ENCODE assay signal across 9 cellular contexts in genomic region chr17:44219126-44219635, GRCh38. TPM values are rescaled to one million over a fixed set of nuclear protein-coding genes. Genes with fewer than 3 reads are reported as not detected.
DNase-seq lines count a peak whose midpoint lies in the region; ATAC-seq and TF ChIP-seq lines count a peak whose summit lies in the region.
"Had no signal": no experiment of that assay in that cellular context is flagged by ENCODE, and none has a peak within 500 bp of the region (broad histone marks: within the 10 kb centered on the region; RNA-seq: fewer than 3 reads in every experiment).

No MANE protein-coding gene starts in this region.

- 0% methylated on average over 79 of the region's 79 CpGs for WGBS in ectodermal cell, 2 experiments

- peaks cover 14% of the 10 kb centered on the region for H3K4me1 ChIP-seq in ectodermal cell (ENCODE audit: control insufficient read depth, insufficient read depth, low read length)

- TF ChIP-seq CTCF in HFF-Myc (IDR thresholded peaks at IDR 0.05; ENCODE audit: low read depth, low read length, missing control alignments): no peak

- peak; percentile 39 for ATAC-seq in stimulated activated naive CD8-positive, alpha-beta T cell treated with anti-CD3 and anti-CD28 coated beads, Interleukin-15, Interleukin-2, amounts not matched to agents 100 U/mL and 50 U/mL, for 24 hours

- H3K36me3 ChIP-seq in ectodermal cell (ENCODE audit: control insufficient read depth, insufficient read depth, low read length): peaks cover 24% of the 10 kb centered on the region

- peak overlapping the region; percentile 89 for H3K27ac ChIP-seq in ectodermal cell (ENCODE audit: insufficient read depth, low read depth, low read length, poor library complexity, severe bottlenecking)

- H3K27me3 ChIP-seq in ectodermal cell (ENCODE audit: control insufficient read depth, insufficient read depth, low read length, poor library complexity, severe bottlenecking): no peaks in the 10 kb centered on the region

- DNase-seq in NCI-H524 (lab: John Stamatoyannopoulos, UW) (peak; percentile 49 to 65), NCI-H524 treated with DMSO at 0.1 percent for 48 hours (lab: John Stamatoyannopoulos, UW) (no peak), HFF-Myc (ENCODE audit: extremely low read depth, low read depth) (no peak), NCI-H1105 (lab: John Stamatoyannopoulos, UW) (peak; percentile 41), mesenteric fat pad (ENCODE audit: low spot score) (peak; percentile 92)
- peak; percentile 81 for DNase-seq in activated CD4-positive, alpha-beta T cell treated with anti-CD3 and anti-CD28 coated beads for 48 hours
- peak; percentile 78 for DNase-seq in stimulated activated naive CD8-positive, alpha-beta T cell treated with anti-CD3 and anti-CD28 coated beads, Interleukin-15, Interleukin-2, amounts not matched to agents 100 U/mL and 50 U/mL, for 24 hours

- no peaks in the 10 kb centered on the region for H3K9me3 ChIP-seq in ectodermal cell (ENCODE audit: control insufficient read depth, low read length)

- H3K4me3 ChIP-seq in HFF-Myc (replicated peaks; ENCODE audit: low read depth, low read length): peak overlapping the region; percentile 79
- peak overlapping the region; percentile 72 for H3K4me3 ChIP-seq in ectodermal cell (ENCODE audit: insufficient read depth, low read depth, low read length)

RNA-seq across cellular contexts. Expression of gene UBTF, which starts 0.3 kb away (rescaled TPM):
- polyA plus RNA-seq in ectodermal cell (2013, experiment 1 of 4): 72.5 TPM
- 71.0 TPM for polyA plus RNA-seq in ectodermal cell (2013, experiment 2 of 4)
- polyA plus RNA-seq in ectodermal cell (2013, experiment 3 of 4): 48.0 TPM
- 49.3 TPM for polyA plus RNA-seq in ectodermal cell (2013, experiment 4 of 4)
- 41.2 TPM for total RNA-seq in mesenteric fat pad

RNA-seq across cellular contexts. Expression of gene ATXN7L3, which starts 19.5 kb away (rescaled TPM):
- polyA plus RNA-seq in ectodermal cell (2013, experiment 1 of 4): 87.9 TPM
- polyA plus RNA-seq in ectodermal cell (2013, experiment 2 of 4): 95.0 TPM
- polyA plus RNA-seq in ectodermal cell (2013, experiment 3 of 4): 70.0 TPM
- 80.2 TPM for polyA plus RNA-seq in ectodermal cell (2013, experiment 4 of 4)
- total RNA-seq in mesenteric fat pad: 64.5 TPM

RNA-seq across cellular contexts. Expression of gene TMUB2, which starts 32.4 kb away (rescaled TPM):
- 41.7 TPM for polyA plus RNA-seq in ectodermal cell (2013, experiment 1 of 4)
- 44.8 TPM for polyA plus RNA-seq in ectodermal cell (2013, experiment 2 of 4)
- polyA plus RNA-seq in ectodermal cell (2013, experiment 3 of 4): 38.3 TPM
- 42.5 TPM for polyA plus RNA-seq in ectodermal cell (2013, experiment 4 of 4)
- total RNA-seq in mesenteric fat pad: 35.8 TPM

RNA-seq across cellular contexts. Expression of gene ASB16, which starts 48.7 kb away (rescaled TPM):
- not detected for polyA plus RNA-seq in ectodermal cell (2013, experiment 1 of 4)
- 0.18 TPM for polyA plus RNA-seq in ectodermal cell (2013, experiment 2 of 4)
- polyA plus RNA-seq in ectodermal cell (2013, experiment 3 of 4): not detected
- 0.20 TPM for polyA plus RNA-seq in ectodermal cell (2013, experiment 4 of 4)
- not detected for total RNA-seq in mesenteric fat pad
- total RNA-seq: subcutaneous adipose tissue had no signal

RNA-seq across cellular contexts. Expression of gene SLC4A1, which starts 48.8 kb away (rescaled TPM):
- polyA plus RNA-seq in ectodermal cell (2013, experiment 1 of 4): not detected
- polyA plus RNA-seq in ectodermal cell (2013, experiment 2 of 4): 0.12 TPM
- not detected for polyA plus RNA-seq in ectodermal cell (2013, experiment 3 of 4)
- polyA plus RNA-seq in ectodermal cell (2013, experiment 4 of 4): 0.08 TPM
- total RNA-seq in mesenteric fat pad: 0.35 TPM

Comparison
In these comparisons a context has a peak if more than half of its experiments do, and no peak if none do; other contexts are left out.
1. DNase-seq: peak in NCI-H524 (2 of 2), NCI-H1105 (single experiment), activated CD4-positive, alpha-beta T cell treated with anti-CD3 and anti-CD28 coated beads for 48 hours (single experiment), mesenteric fat pad (single experiment) and stimulated activated naive CD8-positive, alpha-beta T cell treated with anti-CD3 and anti-CD28 coated beads, Interleukin-15, Interleukin-2, amounts not matched to agents 100 U/mL and 50 U/mL, for 24 hours (single experiment); none in NCI-H524 treated with DMSO at 0.1 percent for 48 hours (single experiment) and HFF-Myc (single experiment).